In the genomic region with DNA sequence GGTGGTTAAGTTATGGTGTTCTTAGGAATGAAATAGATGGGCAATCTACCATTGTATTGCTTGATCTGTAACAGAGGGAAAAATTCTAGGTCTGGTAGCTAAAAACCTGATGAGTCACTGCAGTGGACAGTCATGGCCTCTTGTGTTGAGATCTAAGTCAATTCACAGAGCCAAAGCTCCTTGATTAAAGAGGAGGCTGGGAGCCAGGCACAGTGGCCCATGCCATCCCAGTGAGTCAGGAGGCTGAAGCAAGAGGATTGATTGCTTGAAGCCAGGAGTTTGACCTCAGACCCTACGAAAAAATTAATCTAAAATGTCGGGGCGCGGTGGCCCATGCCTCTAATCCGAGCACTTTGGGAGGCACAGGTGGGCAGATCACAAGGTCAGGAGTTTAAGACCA, we compare ENCODE assay signal across 12 cellular contexts.
DNase-seq lines count a peak whose midpoint lies in the region; ATAC-seq, FAIRE-seq and TF ChIP-seq lines count a peak whose summit lies in the region.
"Had no signal": no experiment of that assay in that cellular context is flagged by ENCODE, and none has a peak within 500 bp of the region (broad histone marks: within the 10 kb centered on the region; RNA-seq: fewer than 3 reads in every experiment).

No MANE protein-coding gene starts in this region.

- peaks cover 3% of the 10 kb centered on the region for H3K9me3 Mint-ChIP-seq in astrocyte (ENCODE audit: unreplicated experiment)
- peaks cover 3% of the 10 kb centered on the region for H3K9me3 Mint-ChIP-seq in stimulated activated memory B cell treated with anti-CD40 and anti-IgM and Interleukin-4, amounts not matched to agents 10 μg/mL and 1 μg/mL and 100 μg/mL, for 72 hours

- H3K27me3 ChIP-seq in HCT116 (ENCODE audit: insufficient read depth, low read length): no peaks in the 10 kb centered on the region
- H3K27me3 ChIP-seq in astrocyte (ENCODE audit: insufficient read depth, low read length): no peaks in the 10 kb centered on the region
- H3K27me3 ChIP-seq in kidney epithelial cell (ENCODE audit: control insufficient read depth, insufficient read depth, low read length): no peaks in the 10 kb centered on the region
- H3K27me3 ChIP-seq in esophagus squamous epithelium: no peaks in the 10 kb centered on the region

- no peaks in the 10 kb centered on the region for H4K20me1 ChIP-seq in HCT116 (ENCODE audit: insufficient read depth)
- no peaks in the 10 kb centered on the region for H4K20me1 ChIP-seq in astrocyte (ENCODE audit: insufficient read depth, low read length)

- peak; percentile 85 for ATAC-seq in HCT116
- no peak for ATAC-seq in stimulated activated memory B cell treated with anti-CD40 and anti-IgM and Interleukin-4, amounts not matched to agents 10 μg/mL and 1 μg/mL and 100 μg/mL, for 72 hours

- TF ChIP-seq RAD21 in HCT116 (IDR thresholded peaks at IDR 0.05; ENCODE audit: low read depth): no peak

- CTCF ChIA-PET in HCT116 (lab: Charles Lee): interaction anchor here (0.8 to 1.0 kb wide), 2 partner anchors 10 to 77 kb away, joined by 3 to 4 read pairs; partner anchors contain the start of gene SPRYD7

- peaks cover 20% of the 10 kb centered on the region for H3K4me1 Mint-ChIP-seq in astrocyte (ENCODE audit: low read depth, unreplicated experiment)
- no peaks in the 10 kb centered on the region for H3K4me1 Mint-ChIP-seq in stimulated activated memory B cell treated with anti-CD40 and anti-IgM and Interleukin-4, amounts not matched to agents 10 μg/mL and 1 μg/mL and 100 μg/mL, for 72 hours

- H3K4me2 ChIP-seq in HCT116 (ENCODE audit: low read length) (peak overlapping the region; percentile 49), astrocyte (ENCODE audit: low read length) (peak overlapping the region; percentile 74)

- no peaks in the 10 kb centered on the region for H3K9me3 ChIP-seq in HCT116 (ENCODE audit: control insufficient read depth in 1 of 2, insufficient read depth in 1 of 2, low read depth in 1 of 2, low read length in 2 of 2)
- peaks cover 4% of the 10 kb centered on the region for H3K9me3 ChIP-seq in astrocyte (ENCODE audit: insufficient read depth, low read depth, low read length)
- H3K9me3 ChIP-seq in esophagus squamous epithelium: no peaks in the 10 kb centered on the region

- H3K36me3 ChIP-seq in HCT116 (ENCODE audit: control insufficient read depth in 1 of 2, insufficient read depth in 2 of 2, low read length in 2 of 2) (no peaks in the 10 kb centered on the region), astrocyte (ENCODE audit: insufficient read depth, low read length) (no peaks in the 10 kb centered on the region), kidney epithelial cell (ENCODE audit: control insufficient read depth, insufficient read depth, low read length) (no peaks in the 10 kb centered on the region), esophagus squamous epithelium (no peaks in the 10 kb centered on the region)

- no peak overlapping the region for H3K9ac ChIP-seq in HCT116 (ENCODE audit: low read length)
- H3K9ac ChIP-seq in astrocyte (ENCODE audit: low read length): peak overlapping the region; percentile 76

- H3K4me3 ChIP-seq in HCT116 (replicated peaks in 1 of 2; ENCODE audit: low read depth in 1 of 2, low read length in 2 of 2) (peak overlapping the region in 1 of 2 experiments; percentile 14; a peak in 1 of 4 replicates), astrocyte (ENCODE audit: insufficient read depth, low read depth, low read length) (no peak overlapping the region), kidney epithelial cell (ENCODE audit: low read depth, low read length) (no peak overlapping the region), esophagus squamous epithelium (no peak overlapping the region)

- H3K27ac ChIP-seq in HCT116 (ENCODE audit: low read depth, low read length): peak overlapping the region; percentile 13; the same call in 1 of the 2 replicates
- peak overlapping the region; percentile 86 for H3K27ac ChIP-seq in astrocyte (ENCODE audit: low read depth, low read length)
- peak overlapping the region in 1 of 4 donors; percentile 17 for H3K27ac ChIP-seq in esophagus squamous epithelium

- no peak for TF ChIP-seq CTCF in HCT116 (IDR thresholded peaks at IDR 0.05 in 2 of 3, conservative IDR thresholded peaks at IDR 0.05 in 1 of 3; ENCODE audit: borderline replicate concordance in 1 of 3, insufficient read depth in 1 of 3, low read depth in 2 of 3, low read length in 2 of 3)
- no peak for TF ChIP-seq CTCF in astrocyte (IDR thresholded peaks at IDR 0.05; ENCODE audit: insufficient read depth, low read depth, low read length)
- TF ChIP-seq CTCF in kidney epithelial cell (IDR thresholded peaks at IDR 0.05; ENCODE audit: insufficient read depth, low read length, poor library complexity, severe bottlenecking): no peak
- no peak for TF ChIP-seq CTCF in esophagus squamous epithelium (IDR thresholded peaks at IDR 0.05)

- H2AFZ ChIP-seq in HCT116 (ENCODE audit: low read depth, low read length, poor library complexity, severe bottlenecking) (peak overlapping the region; percentile 28), astrocyte (ENCODE audit: low read depth, low read length) (no peak overlapping the region)

- FAIRE-seq in astrocyte (lab: Jason Lieb, UNC) (peak; percentile 98), urothelium cell line (lab: Jason Lieb, UNC) (no peak)

- intact Hi-C loops in HCT116 (cut with micrococcal nuclease): no loop called here
- intact Hi-C loops in esophagus squamous epithelium (cut with DNase I): no loop called here

- H3K79me2 ChIP-seq in HCT116 (ENCODE audit: insufficient read depth, low read length) (no peaks in the 10 kb centered on the region), astrocyte (ENCODE audit: insufficient read depth, low read length) (no peaks in the 10 kb centered on the region)

- RAD21 ChIA-PET in HCT116 (lab: Charles Lee; ENCODE audit: low non-redundant PET in 1 of 2, low total read pairs in 2 of 2, uncharacterized antibody in 2 of 2, unreplicated experiment in 2 of 2): no interaction called here

- no peaks in the 10 kb centered on the region for H3K27me3 Mint-ChIP-seq in astrocyte (ENCODE audit: low read depth, unreplicated experiment)
- peaks cover 10% of the 10 kb centered on the region for H3K27me3 Mint-ChIP-seq in stimulated activated memory B cell treated with anti-CD40 and anti-IgM and Interleukin-4, amounts not matched to agents 10 μg/mL and 1 μg/mL and 100 μg/mL, for 72 hours

- peak; percentile 60 for DNase-seq in HCT116 (ENCODE audit: low read depth, low spot score)
- DNase-seq in astrocyte (ENCODE audit: low read depth): peak; percentile 96
- peak; percentile 62 for DNase-seq in kidney epithelial cell (ENCODE audit: low read depth)
- peak; percentile 40 for DNase-seq in urothelium cell line (ENCODE audit: low spot score)
- no peak for DNase-seq in esophagus squamous epithelium (lab: John Stamatoyannopoulos, UW)
- DNase-seq in NCI-H128 (lab: John Stamatoyannopoulos, UW; ENCODE audit: unreplicated experiment): no peak
- DNase-seq: activated CD8-positive, alpha-beta memory T cell treated with anti-CD3 and anti-CD28 coated beads for 24 hours; hypothalamus; NCI-H510A; stimulated activated CD4-positive, alpha-beta T cell treated with anti-CD3 and anti-CD28 coated beads, Interleukin-1b, Interleukin-23, amount 100 ng/mL, for 48 hours; substantia nigra had no signal

- H3K4me1 ChIP-seq in HCT116 (ENCODE audit: control insufficient read depth in 1 of 2, insufficient read depth in 2 of 2, low read length in 2 of 2): peaks cover 3 to 36% of the 10 kb centered on the region in 2 experiments; a peak in 3 of 4 replicates
- H3K4me1 ChIP-seq in astrocyte (ENCODE audit: insufficient read depth, low read length): peaks cover 20% of the 10 kb centered on the region
- peaks cover 0 to 20% (median 4%) of the 10 kb centered on the region in 3 donors for H3K4me1 ChIP-seq in esophagus squamous epithelium

- H3K36me3 Mint-ChIP-seq in astrocyte (ENCODE audit: low read depth, unreplicated experiment): no peaks in the 10 kb centered on the region
- no peaks in the 10 kb centered on the region for H3K36me3 Mint-ChIP-seq in stimulated activated memory B cell treated with anti-CD40 and anti-IgM and Interleukin-4, amounts not matched to agents 10 μg/mL and 1 μg/mL and 100 μg/mL, for 72 hours

- BruUV-seq in HCT116 (replicated peaks; lab: Mats Ljungman, UMichigan): no TSS peak

- 83 to 92% methylated on average over 4 to 5 of the region's 5 CpGs for WGBS in esophagus squamous epithelium, 2 donors

- no peak for TF ChIP-seq POLR2A in HCT116 (IDR thresholded peaks at IDR 0.05; ENCODE audit: borderline replicate concordance, extremely low read depth, insufficient read depth, insufficient read length)
- no peak for TF ChIP-seq POLR2A in esophagus squamous epithelium (IDR thresholded peaks at IDR 0.05)

- H3K9me2 ChIP-seq in HCT116 (ENCODE audit: insufficient read depth): no peaks in the 10 kb centered on the region

- no peak overlapping the region for H3K4me3 Mint-ChIP-seq in astrocyte (ENCODE audit: unreplicated experiment)
- H3K4me3 Mint-ChIP-seq in stimulated activated memory B cell treated with anti-CD40 and anti-IgM and Interleukin-4, amounts not matched to agents 10 μg/mL and 1 μg/mL and 100 μg/mL, for 72 hours: no peak overlapping the region

- POLR2A ChIA-PET in HCT116 (lab: Charles Lee): interaction anchor here (0.6 kb wide), 1 partner anchor 67 kb away, joined by 3 read pairs; the partner anchor contains the start of gene KPNA3

- H3K27ac Mint-ChIP-seq in astrocyte (ENCODE audit: unreplicated experiment): peak overlapping the region; percentile 29
- no peak overlapping the region for H3K27ac Mint-ChIP-seq in stimulated activated memory B cell treated with anti-CD40 and anti-IgM and Interleukin-4, amounts not matched to agents 10 μg/mL and 1 μg/mL and 100 μg/mL, for 72 hours

TF ChIP-seq in HCT116, 20 proteins besides CTCF, POLR2A, EP300 and RAD21:
- TF ChIP-seq SP1 (IDR thresholded peaks at IDR 0.05; ENCODE audit: low read depth) (peak; percentile 46; the same call in 1 of the 2 replicates), SRF (IDR thresholded peaks at IDR 0.05; ENCODE audit: low read depth) (no peak), ELF1 (IDR thresholded peaks at IDR 0.05; ENCODE audit: borderline replicate concordance, low read depth) (no peak), SIN3A (IDR thresholded peaks at IDR 0.05; ENCODE audit: low read depth) (no peak), EGR1 (IDR thresholded peaks at IDR 0.05; ENCODE audit: low read depth) (no peak), FOSL1 (IDR thresholded peaks at IDR 0.05; ENCODE audit: low read depth) (peak; percentile 50; the same call in 1 of the 2 replicates), JUND (IDR thresholded peaks at IDR 0.05) (peak; percentile 58; the same call in 1 of the 2 replicates), EZH2phosphoT487 (IDR thresholded peaks at IDR 0.05; ENCODE audit: borderline replicate concordance) (no peak)
- TF ChIP-seq, protein P1, sequence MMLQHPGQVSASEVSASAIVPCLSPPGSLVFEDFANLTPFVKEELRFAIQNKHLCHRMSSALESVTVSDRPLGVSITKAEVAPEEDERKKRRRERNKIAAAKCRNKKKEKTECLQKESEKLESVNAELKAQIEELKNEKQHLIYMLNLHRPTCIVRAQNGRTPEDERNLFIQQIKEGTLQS (IDR thresholded peaks at IDR 0.05): no peak

Comparison
In these comparisons a context has a peak if more than half of its experiments do, and no peak if none do; other contexts are left out.
1. DNase-seq: peak in HCT116 (single experiment), astrocyte (single experiment), kidney epithelial cell (single experiment) and urothelium cell line (single experiment); none in esophagus squamous epithelium (single experiment) and NCI-H128 (single experiment).